10 cellular contexts compared by ENCODE assay signal in genomic region chr3:82163907-82164520, GRCh38.
DNase-seq lines count a peak whose midpoint lies in the region; ATAC-seq, FAIRE-seq and TF ChIP-seq lines count a peak whose summit lies in the region.
"Had no signal": no experiment of that assay in that cellular context is flagged by ENCODE, and none has a peak within 500 bp of the region (broad histone marks: within the 10 kb centered on the region; RNA-seq: fewer than 3 reads in every experiment).

No MANE protein-coding gene starts in this region.

- H3K4me1 Mint-ChIP-seq in chondrocyte (ENCODE audit: low read depth), result no peaks in the 10 kb centered on the region
- H3K4me1 Mint-ChIP-seq in CD4-positive, alpha-beta T cell (ENCODE audit: low read depth), result peaks cover 3% of the 10 kb centered on the region

- no peaks in the 10 kb centered on the region for H3K9me3 ChIP-seq in pancreas
- no peaks in the 10 kb centered on the region for H3K9me3 ChIP-seq in CD4-positive, alpha-beta T cell (ENCODE audit: control insufficient read depth, low read length)

- ATAC-seq in pancreas, result no peak
- no peak for ATAC-seq in CD4-positive, alpha-beta T cell (ENCODE audit: poor library complexity)
- ATAC-seq in left lobe of liver, result no peak

- no peaks in the 10 kb centered on the region for H3K36me3 Mint-ChIP-seq in chondrocyte (ENCODE audit: low read depth)
- H3K36me3 Mint-ChIP-seq in CD4-positive, alpha-beta T cell (ENCODE audit: low read depth), result no peaks in the 10 kb centered on the region

- CTCF ChIA-PET in CD4-positive, alpha-beta T cell (lab: Charles Lee), result no interaction called here

- WGBS in pancreas, 2 donors, result 82 to 93% methylated on average over 1 of the region's 1 CpG

- H3K27ac ChIP-seq in pancreas, result no peak overlapping the region
- no peak overlapping the region for H3K27ac ChIP-seq in CD4-positive, alpha-beta T cell (ENCODE audit: low read depth, low read length)

- peak; percentile 15 for DNase-seq in DMS53 (lab: John Stamatoyannopoulos, UW)
- no peak for DNase-seq in DMS53 treated with DMSO at 0.1 percent for 48 hours (lab: John Stamatoyannopoulos, UW; ENCODE audit: unreplicated experiment)
- peak; percentile 39 for DNase-seq in KBM-7
- no peak for DNase-seq in chondrocyte (ENCODE audit: low spot score)
- DNase-seq in pancreas, result no peak
- DNase-seq in amygdala (lab: John Stamatoyannopoulos, UW), result no peak
- DNase-seq in CD4-positive, alpha-beta T cell, result no peak
- no peak for DNase-seq in left lobe of liver (ENCODE audit: low spot score)
- DNase-seq: activated T-cell treated with anti-CD3 and anti-CD28 coated beads, Interleukin-2, amount 50 U/mL, for 24 hours; NCI-H345 had no signal

- no peaks in the 10 kb centered on the region for H3K36me3 ChIP-seq in pancreas

- peak; percentile 37 for FAIRE-seq in pancreas (lab: Jason Lieb, UNC)

- H3K27me3 Mint-ChIP-seq in chondrocyte (ENCODE audit: low read depth), result no peaks in the 10 kb centered on the region
- no peaks in the 10 kb centered on the region for H3K27me3 Mint-ChIP-seq in CD4-positive, alpha-beta T cell
- H3K27me3 Mint-ChIP-seq: activated T-cell treated with anti-CD3 and anti-CD28 coated beads, Interleukin-2, amount 50 U/mL, for 24 hours had no signal

- no peak overlapping the region for H3K4me3 Mint-ChIP-seq in chondrocyte (ENCODE audit: unreplicated experiment)
- H3K4me3 Mint-ChIP-seq in CD4-positive, alpha-beta T cell, result no peak overlapping the region
- H3K4me3 Mint-ChIP-seq: activated T-cell treated with anti-CD3 and anti-CD28 coated beads, Interleukin-2, amount 50 U/mL, for 24 hours had no signal

- POLR2A ChIA-PET in CD4-positive, alpha-beta T cell (lab: Charles Lee), result no interaction called here

- H3K4me1 ChIP-seq in pancreas, result no peaks in the 10 kb centered on the region

- no peak overlapping the region for H3K4me3 ChIP-seq in pancreas

- in situ Hi-C loops in KBM-7 (cut with MboI; ENCODE audit: low pct_unique_long_range_greater_than_20kb, low sequenced_read_pairs), result no loop called here

- H3K9me3 Mint-ChIP-seq in chondrocyte (ENCODE audit: low read depth), result no peaks in the 10 kb centered on the region
- H3K9me3 Mint-ChIP-seq in CD4-positive, alpha-beta T cell, result peaks cover 2% of the 10 kb centered on the region
- H3K9me3 Mint-ChIP-seq: activated T-cell treated with anti-CD3 and anti-CD28 coated beads, Interleukin-2, amount 50 U/mL, for 24 hours had no signal

- TF ChIP-seq CTCF in chondrocyte (IDR thresholded peaks at IDR 0.05) (peak; percentile 76), pancreas (IDR thresholded peaks at IDR 0.05) (peak in 2 of 4 donors; percentile 12 to 42)
- no peak for TF ChIP-seq CTCF in CD4-positive, alpha-beta T cell (IDR thresholded peaks at IDR 0.05)

- no peak overlapping the region for H3K27ac Mint-ChIP-seq in chondrocyte (ENCODE audit: unreplicated experiment)
- no peak overlapping the region for H3K27ac Mint-ChIP-seq in CD4-positive, alpha-beta T cell
- H3K27ac Mint-ChIP-seq: activated T-cell treated with anti-CD3 and anti-CD28 coated beads, Interleukin-2, amount 50 U/mL, for 24 hours had no signal

- H3K27me3 ChIP-seq in pancreas, result peaks cover 0 to 2% (median 0%) of the 10 kb centered on the region in 4 donors
- no peaks in the 10 kb centered on the region for H3K27me3 ChIP-seq in CD4-positive, alpha-beta T cell (ENCODE audit: control insufficient read depth, insufficient read depth, low read length)

- intact Hi-C loops in pancreas (cut with DNase I), result no loop called here
- intact Hi-C loops in CD4-positive, alpha-beta T cell (cut with DNase I, micrococcal nuclease), result no loop called here

Comparison
In these comparisons a context has a peak if more than half of its experiments do, and no peak if none do; other contexts are left out.
1. DNase-seq: peak in DMS53 (single experiment) and KBM-7 (single experiment); none in DMS53 treated with DMSO at 0.1 percent for 48 hours (single experiment), chondrocyte (single experiment), pancreas (0 of 6), amygdala (0 of 56), CD4-positive, alpha-beta T cell (0 of 10) and left lobe of liver (single experiment).